19 cellular contexts compared by ENCODE assay signal in the genomic region with DNA sequence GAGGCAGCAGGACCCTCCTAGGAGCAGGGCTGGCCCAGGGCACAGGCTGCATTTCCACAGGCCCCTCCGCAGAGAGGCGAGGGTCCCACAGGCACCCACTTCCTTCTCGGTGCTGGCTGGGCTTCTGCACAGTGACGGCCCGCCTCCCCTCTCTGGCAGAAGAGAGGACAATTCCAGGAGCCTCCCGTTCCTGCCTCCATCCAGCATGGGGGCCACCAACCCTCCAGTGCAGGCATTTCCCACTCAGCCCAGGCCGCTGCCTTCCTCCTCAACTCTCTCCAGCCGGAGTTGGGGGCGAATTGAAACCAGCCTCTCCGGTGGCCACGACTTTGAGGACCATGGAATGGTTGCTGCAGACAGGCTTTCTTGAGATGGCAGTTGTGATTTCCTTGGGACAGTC.
"Had no signal": no experiment of that assay in that cellular context is flagged by ENCODE, and none has a peak within 500 bp of the region (broad histone marks: within the 10 kb centered on the region; RNA-seq: fewer than 3 reads in every experiment).

No MANE protein-coding gene starts in this region.

- ATAC-seq: effector memory CD8-positive, alpha-beta T cell; gastroesophageal sphincter; left cardiac atrium; left ventricle myocardium superior; psoas muscle; right lobe of liver had no signal

- DNase-seq: cortex of kidney; effector memory CD8-positive, alpha-beta T cell; esophagus squamous epithelium; foreskin fibroblast; glutamatergic neuron; left cardiac atrium; left ventricle myocardium superior; mesenchymal stem cell; naive B cell; psoas muscle; right lobe of liver; stimulated activated naive CD4-positive, alpha-beta T cell treated with Interleukin-2 at 50 U/mL for 16 hours; tibial artery; upper lobe of left lung; uterus had no signal

- H3K4me3 ChIP-seq: esophagus squamous epithelium, gastroesophageal sphincter, lung, psoas muscle, right lobe of liver, skin epidermis, suprapubic skin, tibial artery, upper lobe of left lung, uterus had no signal

- H3K4me1 ChIP-seq: esophagus squamous epithelium, gastroesophageal sphincter, psoas muscle, right lobe of liver, suprapubic skin, tibial artery, upper lobe of left lung, uterus had no signal

- H3K27ac ChIP-seq: esophagus squamous epithelium, gastroesophageal sphincter, psoas muscle, right lobe of liver, skin epidermis, suprapubic skin, tibial artery, upper lobe of left lung, uterus had no signal

- H3K27me3 ChIP-seq: right lobe of liver, upper lobe of left lung, uterus had no signal

- H3K36me3 ChIP-seq: esophagus squamous epithelium, gastroesophageal sphincter, right lobe of liver, suprapubic skin, tibial artery, upper lobe of left lung, uterus had no signal
